29 cellular contexts compared by ENCODE assay signal in genomic region chr16:10850478-10850850, GRCh38. TPM values are rescaled to one million over a fixed set of nuclear protein-coding genes. Genes with fewer than 3 reads are reported as not detected.
"Had no signal": no experiment of that assay in that cellular context is flagged by ENCODE, and none has a peak within 500 bp of the region (broad histone marks: within the 10 kb centered on the region; RNA-seq: fewer than 3 reads in every experiment).

No MANE protein-coding gene starts in this region.

- H3K36me3 ChIP-seq: brain microvascular endothelial cell had no signal

- H3K27ac ChIP-seq: brain microvascular endothelial cell had no signal

- H3K27ac Mint-ChIP-seq: activated CD8-positive, alpha-beta memory T cell treated with anti-CD3 and anti-CD28 coated beads, Interleukin-2, amount 10 ng/mL, durations not matched to agents 7 days and 5 days; activated naive CD4-positive, alpha-beta T cell treated with anti-CD3 and anti-CD28 coated beads for 36 hours; activated naive CD8-positive, alpha-beta T cell; activated T-cell treated with anti-CD3 and anti-CD28 coated beads, Interleukin-2, amount 50 U/mL, for 24 hours; activated T-helper 1 cell treated with anti-CD3 and anti-CD28 coated beads, Interleukin-12 subunit alpha, Interleukin-12 subunit beta, Interleukin-2, Interleukin-4 antibody, amounts not matched to agents 30 ng/mL and 10 ng/mL and 1 ng/mL, durations not matched to agents 14 hours and 24 hours and 36 hours; T-helper 17 cell; WTC11 had no signal

- ATAC-seq: activated CD8-positive, alpha-beta memory T cell treated with anti-CD3 and anti-CD28 coated beads, Interleukin-2, amount 10 ng/mL, durations not matched to agents 7 days and 5 days; PC-3; T-helper 17 cell; WTC11 had no signal

- H3K4me1 Mint-ChIP-seq: WTC11 had no signal

- H3K27me3 ChIP-seq: brain microvascular endothelial cell had no signal

- H3K4me3 Mint-ChIP-seq: activated CD8-positive, alpha-beta memory T cell treated with anti-CD3 and anti-CD28 coated beads, Interleukin-2, amount 10 ng/mL, durations not matched to agents 7 days and 5 days; activated naive CD4-positive, alpha-beta T cell treated with anti-CD3 and anti-CD28 coated beads for 36 hours; activated naive CD8-positive, alpha-beta T cell; activated T-cell treated with anti-CD3 and anti-CD28 coated beads, Interleukin-2, amount 50 U/mL, for 24 hours; activated T-helper 1 cell treated with anti-CD3 and anti-CD28 coated beads, Interleukin-12 subunit alpha, Interleukin-12 subunit beta, Interleukin-2, Interleukin-4 antibody, amounts not matched to agents 30 ng/mL and 10 ng/mL and 1 ng/mL, durations not matched to agents 14 hours and 24 hours and 36 hours; T-helper 17 cell; WTC11 had no signal

- H3K36me3 Mint-ChIP-seq: activated naive CD8-positive, alpha-beta T cell; WTC11 had no signal

- DNase-seq: activated CD4-positive, alpha-beta T cell treated with anti-CD3 and anti-CD28 coated beads for 48 hours; activated CD4-positive, alpha-beta T cell treated with anti-CD3 and anti-CD28 coated beads, Interleukin-2, amount 50 U/mL, for 4 hours; activated CD4-positive, CD25-positive, alpha-beta regulatory T cell treated with anti-CD3 and anti-CD28 coated beads, Interleukin-2, amount 50 U/mL, for 72 hours; activated CD8-positive, alpha-beta memory T cell treated with anti-CD3 and anti-CD28 coated beads, Interleukin-2, amount 10 ng/mL, durations not matched to agents 7 days and 5 days; activated gamma-delta T cell; activated naive CD4-positive, alpha-beta T cell treated with anti-CD3 and anti-CD28 coated beads for 36 hours; activated T-cell treated with anti-CD3 and anti-CD28 coated beads, Interleukin-2, amount 50 U/mL, for 24 hours; amygdala; brain microvascular endothelial cell; cerebellar nuclear complex; MM.1S; NCI-H1092; NCI-H1417; NCI-H1930; NCI-H2107; NCI-H2171 treated with DMSO at 0.1 percent for 48 hours; NCI-H226; NCI-H69; NK-92 treated with Interleukin-12 subunit alpha and Interleukin-12 subunit beta, amount 100 ng/mL, for 24 hours; PC-3; SIG-M5; T-helper 17 cell; T-helper 9 cell had no signal

- H3K9me3 Mint-ChIP-seq: activated naive CD4-positive, alpha-beta T cell treated with anti-CD3 and anti-CD28 coated beads for 36 hours; activated T-cell treated with anti-CD3 and anti-CD28 coated beads, Interleukin-2, amount 50 U/mL, for 24 hours; activated T-helper 1 cell treated with anti-CD3 and anti-CD28 coated beads, Interleukin-12 subunit alpha, Interleukin-12 subunit beta, Interleukin-2, Interleukin-4 antibody, amounts not matched to agents 30 ng/mL and 10 ng/mL and 1 ng/mL, durations not matched to agents 14 hours and 24 hours and 36 hours; WTC11 had no signal

RNA-seq across cellular contexts. Expression of gene CIITA, which starts 26.5 kb away (rescaled TPM):
- total RNA-seq: astrocyte, NCI-H460, PC-3 had no signal

RNA-seq across cellular contexts. Expression of gene TVP23A, which starts 31.9 kb away (rescaled TPM):
- total RNA-seq: activated CD8-positive, alpha-beta memory T cell treated with anti-CD3 and anti-CD28 coated beads, Interleukin-2, amount 10 ng/mL, durations not matched to agents 7 days and 5 days; activated naive CD4-positive, alpha-beta T cell treated with anti-CD3 and anti-CD28 coated beads for 36 hours; activated T-helper 1 cell treated with anti-CD3 and anti-CD28 coated beads, Interleukin-12 subunit alpha, Interleukin-12 subunit beta, Interleukin-2, Interleukin-4 antibody, amounts not matched to agents 30 ng/mL and 10 ng/mL and 1 ng/mL, durations not matched to agents 14 hours and 24 hours and 36 hours; NCI-H460; PC-3; RPMI7951; T-helper 17 cell had no signal
